In the genomic region with DNA sequence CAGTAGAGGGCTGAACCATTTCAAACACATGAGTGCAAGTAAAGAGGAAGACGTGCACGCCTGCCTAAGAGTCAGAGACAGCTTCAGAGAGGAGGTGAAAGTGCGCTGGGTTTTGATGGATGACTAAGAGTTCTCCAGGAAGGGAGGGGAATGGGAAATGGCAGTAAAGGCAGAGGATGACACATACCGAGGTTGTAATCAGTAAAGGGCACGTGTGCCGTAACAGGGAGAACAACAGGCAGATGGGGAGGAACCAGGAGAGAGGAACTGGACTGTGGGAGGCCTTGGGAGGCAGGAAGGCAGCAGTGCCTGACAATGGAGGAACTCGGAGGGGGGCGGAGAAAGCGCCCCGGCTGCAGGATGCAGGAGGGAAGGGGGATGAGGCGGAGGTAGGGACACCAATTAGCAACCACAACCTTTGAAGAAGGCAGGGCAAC, we compare ENCODE assay signal across 11 cellular contexts.
DNase-seq lines count a peak whose midpoint lies in the region; ATAC-seq, FAIRE-seq and TF ChIP-seq lines count a peak whose summit lies in the region.
"Had no signal": no experiment of that assay in that cellular context is flagged by ENCODE, and none has a peak within 500 bp of the region (broad histone marks: within the 10 kb centered on the region; RNA-seq: fewer than 3 reads in every experiment).

No MANE protein-coding gene starts in this region.

- H3K4me2 ChIP-seq in HepG2 (ENCODE audit: low read depth, low read length), result no peak overlapping the region

- in situ Hi-C loops in HepG2 (cut with HindIII; ENCODE audit: extremely low pct_ligation_motif_present, low pct_unique_long_range_greater_than_20kb), result no loop called here

- BruUV-seq in HepG2 (replicated peaks; lab: Mats Ljungman, UMichigan), result no TSS peak

- H3K27me3 ChIP-seq in HepG2 (ENCODE audit: control insufficient read depth in 1 of 2, insufficient read depth in 2 of 2, low read length in 2 of 2), result peaks cover 9 to 50% of the 10 kb centered on the region in 2 experiments
- no peaks in the 10 kb centered on the region for H3K27me3 ChIP-seq in right lobe of liver

- no peak for TF ChIP-seq CTCF in HepG2 (CRISPR knock-in tag; IDR thresholded peaks at IDR 0.05)
- TF ChIP-seq CTCF in right lobe of liver (IDR thresholded peaks at IDR 0.05), result no peak
- no peak for TF ChIP-seq CTCF in fibroblast of mammary gland (conservative IDR thresholded peaks at IDR 0.05; ENCODE audit: control insufficient read depth, insufficient read depth, low read depth, low read length)

- no peaks in the 10 kb centered on the region for H3K79me2 ChIP-seq in HepG2 (ENCODE audit: insufficient read depth, low read length)

- no peak; the same call in 2 of the 3 replicates for ATAC-seq in HepG2
- no peak for ATAC-seq in right lobe of liver
- no peak for ATAC-seq in HG03135 (IDR thresholded peaks at IDR 0.05; ENCODE audit: unreplicated experiment)

- no peak overlapping the region for H2AFZ ChIP-seq in HepG2 (ENCODE audit: low read length)

- CTCF ChIA-PET in HepG2 (lab: Yijun Ruan, JAX; ENCODE audit: low intra/inter-chr PET ratio, low total read pairs), result interaction anchor here (3.2 kb wide), 1 partner anchor 71 kb away, joined by 32 read pairs; no protein-coding TSS in a partner anchor

- DNase-seq in HepG2 (ENCODE audit: low spot score), result peak; percentile 41
- no peak for DNase-seq in right lobe of liver
- DNase-seq in SIG-M5 treated with dmso at 0.1 percent for 504 hours (lab: John Stamatoyannopoulos, UW; ENCODE audit: unreplicated experiment), result peak; percentile 91
- DNase-seq in fibroblast of mammary gland (ENCODE audit: low read depth), result peak; percentile 61
- no peak for DNase-seq in NCI-H2196 (lab: John Stamatoyannopoulos, UW; ENCODE audit: unreplicated experiment)
- DNase-seq in stimulated activated CD4-positive, alpha-beta T cell treated with anti-CD3 and anti-CD28 coated beads, Interleukin-15, amount 100 ng/mL, for 24 hours, result no peak
- DNase-seq in globus pallidus (ENCODE audit: low spot score), result no peak
- DNase-seq: activated T-cell treated with anti-CD3 and anti-CD28 coated beads, Interleukin-2, amount 50 U/mL, for 1 hour; head of caudate nucleus; NCI-H524 treated with DMSO at 0.1 percent for 48 hours had no signal

- 6% methylated on average over 11 of the region's 11 CpGs for WGBS in HepG2 (ENCODE audit: low lambda C conversion rate)
- 71% methylated on average over 11 of the region's 11 CpGs for WGBS in right lobe of liver (ENCODE audit: insufficient coverage, low coverage, low lambda C conversion rate, missing lambda C conversion rate)

- H3K36me3 ChIP-seq in HepG2 (replicated peaks in 1 of 2; ENCODE audit: control insufficient read depth in 1 of 2, insufficient read depth in 2 of 2, low read length in 2 of 2) (no peaks in the 10 kb centered on the region), right lobe of liver (no peaks in the 10 kb centered on the region)

- FAIRE-seq in HepG2 (lab: Jason Lieb, UNC), result no peak

- TF ChIP-seq EP300 in HepG2 (IDR thresholded peaks at IDR 0.05; ENCODE audit: low read depth in 2 of 2, low read length in 2 of 2) (no peak), HepG2 (CRISPR knock-in tag; IDR thresholded peaks at IDR 0.05; ENCODE audit: borderline replicate concordance) (no peak)

- H3K9me3 ChIP-seq in HepG2 (ENCODE audit: low read length) (no peaks in the 10 kb centered on the region), right lobe of liver (no peaks in the 10 kb centered on the region)

- TF ChIP-seq RAD21 in HepG2 (CRISPR knock-in tag; IDR thresholded peaks at IDR 0.05), result no peak

- H3K4me3 ChIP-seq in HepG2 (replicated peaks in 1 of 3; ENCODE audit: insufficient read depth in 1 of 3, low read depth in 2 of 3, low read length in 3 of 3) (no peak overlapping the region), right lobe of liver (no peak overlapping the region), fibroblast of mammary gland (ENCODE audit: control insufficient read depth, low read depth, low read length) (no peak overlapping the region)

- H3K27ac ChIP-seq in HepG2 (ENCODE audit: extremely low read length, insufficient read depth, low read length) (no peak overlapping the region), right lobe of liver (no peak overlapping the region)

- POLR2A ChIA-PET in HepG2 (lab: Yijun Ruan, JAX), result no interaction called here

- intact Hi-C loops in HepG2 (cut with micrococcal nuclease; ENCODE audit: unreplicated experiment) (no loop called here), right lobe of liver (cut with DNase I) (loop anchor here in 1 of 2 donors (5.0 to 10.0 kb wide), 2 partner anchors 69 to 107 kb away; partner anchors contain the start of gene SCUBE1)

- no peaks in the 10 kb centered on the region for H4K20me1 ChIP-seq in HepG2 (ENCODE audit: insufficient read depth, low read length)

- no peak for TF ChIP-seq POLR2A in HepG2 (IDR thresholded peaks at IDR 0.05; ENCODE audit: insufficient read depth in 1 of 2, low read depth in 2 of 2, low read length in 2 of 2)
- no peak for TF ChIP-seq POLR2A in right lobe of liver (IDR thresholded peaks at IDR 0.05)

- H3K9ac ChIP-seq in HepG2 (ENCODE audit: insufficient read depth, low read depth, low read length), result no peak overlapping the region

- H3K4me1 ChIP-seq in HepG2 (ENCODE audit: insufficient read depth, low read length) (peaks cover 8% of the 10 kb centered on the region), right lobe of liver (peaks cover 0 to 10% (median 5%) of the 10 kb centered on the region in 4 donors)

TF ChIP-seq in HepG2, 621 proteins besides CTCF, POLR2A, EP300 and RAD21:
- TF ChIP-seq GZF1 (CRISPR knock-in tag; IDR thresholded peaks at IDR 0.05), result no peak
- TF ChIP-seq RARA (CRISPR knock-in tag; IDR thresholded peaks at IDR 0.05), result 0 out of 2 replicates have a peak, but pooled peaks have one; percentile 13
- peak; percentile 31 for TF ChIP-seq SAP130 (CRISPR knock-in tag; IDR thresholded peaks at IDR 0.05; ENCODE audit: low read depth)
- TF ChIP-seq ZNF441 (CRISPR knock-in tag; IDR thresholded peaks at IDR 0.05; ENCODE audit: borderline replicate concordance), result no peak
- TF ChIP-seq, protein P1, sequence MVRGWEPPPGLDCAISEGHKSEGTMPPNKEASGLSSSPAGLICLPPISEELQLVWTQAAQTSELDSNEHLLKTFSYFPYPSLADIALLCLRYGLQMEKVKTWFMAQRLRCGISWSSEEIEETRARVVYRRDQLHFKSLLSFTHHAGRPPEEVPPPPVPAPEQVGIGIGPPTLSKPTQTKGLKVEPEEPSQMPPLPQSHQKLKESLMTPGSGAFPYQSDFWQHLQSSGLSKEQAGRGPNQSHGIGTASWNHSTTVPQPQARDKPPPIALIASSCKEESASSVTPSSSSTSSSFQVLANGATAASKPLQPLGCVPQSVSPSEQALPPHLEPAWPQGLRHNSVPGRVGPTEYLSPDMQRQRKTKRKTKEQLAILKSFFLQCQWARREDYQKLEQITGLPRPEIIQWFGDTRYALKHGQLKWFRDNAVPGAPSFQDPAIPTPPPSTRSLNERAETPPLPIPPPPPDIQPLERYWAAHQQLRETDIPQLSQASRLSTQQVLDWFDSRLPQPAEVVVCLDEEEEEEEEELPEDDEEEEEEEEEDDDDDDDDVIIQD (CRISPR knock-in tag; IDR thresholded peaks at IDR 0.05; ENCODE audit: low read depth), result no peak
- TF ChIP-seq FOSL2 (CRISPR knock-in tag; IDR thresholded peaks at IDR 0.05), result peak; percentile 73
- peak; percentile 33; the same call in 1 of the 3 replicates for TF ChIP-seq MXI1 (IDR thresholded peaks at IDR 0.05; ENCODE audit: borderline replicate concordance, low read depth, low read length)
- TF ChIP-seq BHLHE40 (IDR thresholded peaks at IDR 0.05; ENCODE audit: low read length), result peak; percentile 86
- peak; percentile 16 for TF ChIP-seq TEAD3 (CRISPR knock-in tag; optimal IDR thresholded peaks at IDR 0.05; ENCODE audit: borderline replicate concordance)
- no peak for TF ChIP-seq SMARCE1 (IDR thresholded peaks at IDR 0.05; ENCODE audit: borderline replicate concordance)
- TF ChIP-seq, protein P2, sequence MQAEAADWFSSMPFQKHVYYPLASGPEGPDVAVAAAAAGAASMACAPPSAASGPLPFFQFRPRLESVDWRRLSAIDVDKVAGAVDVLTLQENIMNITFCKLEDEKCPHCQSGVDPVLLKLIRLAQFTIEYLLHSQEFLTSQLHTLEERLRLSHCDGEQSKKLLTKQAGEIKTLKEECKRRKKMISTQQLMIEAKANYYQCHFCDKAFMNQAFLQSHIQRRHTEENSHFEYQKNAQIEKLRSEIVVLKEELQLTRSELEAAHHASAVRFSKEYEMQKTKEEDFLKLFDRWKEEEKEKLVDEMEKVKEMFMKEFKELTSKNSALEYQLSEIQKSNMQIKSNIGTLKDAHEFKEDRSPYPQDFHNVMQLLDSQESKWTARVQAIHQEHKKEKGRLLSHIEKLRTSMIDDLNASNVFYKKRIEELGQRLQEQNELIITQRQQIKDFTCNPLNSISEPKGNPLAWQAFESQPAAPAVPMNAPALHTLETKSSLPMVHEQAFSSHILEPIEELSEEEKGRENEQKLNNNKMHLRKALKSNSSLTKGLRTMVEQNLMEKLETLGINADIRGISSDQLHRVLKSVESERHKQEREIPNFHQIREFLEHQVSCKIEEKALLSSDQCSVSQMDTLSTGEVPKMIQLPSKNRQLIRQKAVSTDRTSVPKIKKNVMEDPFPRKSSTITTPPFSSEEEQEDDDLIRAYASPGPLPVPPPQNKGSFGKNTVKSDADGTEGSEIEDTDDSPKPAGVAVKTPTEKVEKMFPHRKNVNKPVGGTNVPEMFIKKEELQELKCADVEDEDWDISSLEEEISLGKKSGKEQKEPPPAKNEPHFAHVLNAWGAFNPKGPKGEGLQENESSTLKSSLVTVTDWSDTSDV (CRISPR knock-in tag; IDR thresholded peaks at IDR 0.05), result no peak
- no peak for TF ChIP-seq TP53 (CRISPR knock-in tag; conservative IDR thresholded peaks at IDR 0.05)
- TF ChIP-seq SIN3A (IDR thresholded peaks at IDR 0.05; ENCODE audit: borderline replicate concordance, low read depth, low read length), result no peak

Comparison
In these comparisons a context has a peak if more than half of its experiments do, and no peak if none do; other contexts are left out.
1. DNase-seq: peak in HepG2 (single experiment), SIG-M5 treated with dmso at 0.1 percent for 504 hours (single experiment) and fibroblast of mammary gland (single experiment); none in right lobe of liver (0 of 3), NCI-H2196 (single experiment), stimulated activated CD4-positive, alpha-beta T cell treated with anti-CD3 and anti-CD28 coated beads, Interleukin-15, amount 100 ng/mL, for 24 hours (single experiment) and globus pallidus (single experiment).